ENCODE assay signal across 20 cellular contexts in genomic region chr7:108054537-108054936, GRCh38. TPM values are rescaled to one million over a fixed set of nuclear protein-coding genes. Genes with fewer than 3 reads are reported as not detected.
"Had no signal": no experiment of that assay in that cellular context is flagged by ENCODE, and none has a peak within 500 bp of the region (broad histone marks: within the 10 kb centered on the region; RNA-seq: fewer than 3 reads in every experiment).

No MANE protein-coding gene starts in this region.

- ATAC-seq: left cardiac atrium; left ventricle myocardium superior; naive thymus-derived CD4-positive, alpha-beta T cell; sciatic nerve; stimulated activated memory B cell treated with anti-CD40 and anti-IgM and Interleukin-4, amounts not matched to agents 10 μg/mL and 1 μg/mL and 100 μg/mL, for 72 hours had no signal

- DNase-seq: effector memory CD4-positive, alpha-beta T cell; immature natural killer cell; left cardiac atrium; left ventricle myocardium superior; mesenchymal stem cell; naive thymus-derived CD4-positive, alpha-beta T cell; nephron progenitor cell; retina; spleen; stimulated activated CD4-positive, alpha-beta T cell treated with anti-CD3 and anti-CD28 coated beads, Interleukin-15, amount 100 ng/mL, for 24 hours; stimulated activated CD4-positive, alpha-beta T cell treated with anti-CD3 and anti-CD28 coated beads, Interleukin-1b, Interleukin-23, amount 100 ng/mL, for 48 hours; stimulated activated CD4-positive, alpha-beta T cell treated with anti-CD3 and anti-CD28 coated beads, Interleukin-4, amount 100 ng/mL, for 24 hours; tibial artery; upper lobe of left lung; uterus had no signal

- H3K4me3 ChIP-seq: esophagus muscularis mucosa, lung, prostate gland, spleen, tibial artery, upper lobe of left lung, uterus had no signal

RNA-seq across cellular contexts. Expression of gene LAMB1, which starts 51.6 kb away (rescaled TPM):
- total RNA-seq: naive thymus-derived CD4-positive, alpha-beta T cell had no signal
